In genomic region chr1:1615256-1616044, GRCh38 we compare ENCODE assay signal across 8 cellular contexts.
DNase-seq lines count a peak whose midpoint lies in the region; TF ChIP-seq lines count a peak whose summit lies in the region.

Gene MIB2, plus strand, starts transcription at chr1:1615500. Its CDS starts 7,953 bp downstream, at chr1:1623453.

- CTCF ChIA-PET in activated naive CD4-positive, alpha-beta T cell treated with anti-CD3 and anti-CD28 coated beads, Interleukin-2, amount 10 ng/mL, durations not matched to agents 7 days and 5 days (lab: Charles Lee): interaction anchor here (0.7 kb wide), 1 partner anchor 12 kb away, joined by 3 read pairs; no protein-coding TSS in a partner anchor

- H3K36me3 Mint-ChIP-seq in activated naive CD4-positive, alpha-beta T cell treated with anti-CD3 and anti-CD28 coated beads, Interleukin-2, amount 10 ng/mL, durations not matched to agents 7 days and 5 days: peaks cover 19% of the 10 kb centered on the region

- no peak for TF ChIP-seq CTCF in HFF-Myc (IDR thresholded peaks at IDR 0.05; ENCODE audit: low read depth, low read length, missing control alignments)

- H3K27ac Mint-ChIP-seq in activated naive CD4-positive, alpha-beta T cell treated with anti-CD3 and anti-CD28 coated beads, Interleukin-2, amount 10 ng/mL, durations not matched to agents 7 days and 5 days: peak within 1 kb of the TSS; percentile 98

- H3K36me3 ChIP-seq in SK-N-MC (ENCODE audit: insufficient read depth, low read length): no peaks in the 10 kb centered on the region

- H3K9me3 Mint-ChIP-seq in activated naive CD4-positive, alpha-beta T cell treated with anti-CD3 and anti-CD28 coated beads, Interleukin-2, amount 10 ng/mL, durations not matched to agents 7 days and 5 days: no peaks in the 10 kb centered on the region

- H3K27me3 Mint-ChIP-seq in activated naive CD4-positive, alpha-beta T cell treated with anti-CD3 and anti-CD28 coated beads, Interleukin-2, amount 10 ng/mL, durations not matched to agents 7 days and 5 days: no peaks in the 10 kb centered on the region

- H3K4me3 ChIP-seq in HFF-Myc (replicated peaks; ENCODE audit: low read depth, low read length) (peak within 1 kb of the TSS; percentile 77), SK-N-MC (peak within 1 kb of the TSS; percentile 99)

- H3K9me3 ChIP-seq in SK-N-MC (ENCODE audit: low read depth, low read length): no peaks in the 10 kb centered on the region

- DNase-seq in GM04504 (ENCODE audit: low read depth) (peak; percentile 90), HFF-Myc (ENCODE audit: extremely low read depth, low read depth) (peak; percentile 83), NAMALWA (ENCODE audit: low spot score) (peak; percentile 100), SK-N-MC (ENCODE audit: low read depth, low spot score) (peak; percentile 70), germinal center (ENCODE audit: low spot score) (peak; percentile 100), nucleus accumbens (lab: John Stamatoyannopoulos, UW) (peak; percentile 76 to 98 (median 94)), superior temporal gyrus (ENCODE audit: extremely low spot score) (peak; percentile 98)
- peak; percentile 97 for DNase-seq in activated naive CD4-positive, alpha-beta T cell treated with anti-CD3 and anti-CD28 coated beads, Interleukin-2, amount 10 ng/mL, durations not matched to agents 7 days and 5 days

- H3K9ac ChIP-seq in SK-N-MC (ENCODE audit: insufficient read length): peak within 1 kb of the TSS; percentile 99

- peaks cover 35% of the 10 kb centered on the region for H3K4me1 Mint-ChIP-seq in activated naive CD4-positive, alpha-beta T cell treated with anti-CD3 and anti-CD28 coated beads, Interleukin-2, amount 10 ng/mL, durations not matched to agents 7 days and 5 days

- H3K27ac ChIP-seq in SK-N-MC: peak within 1 kb of the TSS; percentile 99

- peak within 1 kb of the TSS; percentile 87 for H3K4me3 Mint-ChIP-seq in activated naive CD4-positive, alpha-beta T cell treated with anti-CD3 and anti-CD28 coated beads, Interleukin-2, amount 10 ng/mL, durations not matched to agents 7 days and 5 days

Comparison
In these comparisons a context has a peak if more than half of its experiments do, and no peak if none do; other contexts are left out.
1. Peak in every context shown above with its lines: DNase-seq, H3K4me3 ChIP-seq and H3K27ac ChIP-seq.